1 cellular context compared by ENCODE assay signal in the genomic region with DNA sequence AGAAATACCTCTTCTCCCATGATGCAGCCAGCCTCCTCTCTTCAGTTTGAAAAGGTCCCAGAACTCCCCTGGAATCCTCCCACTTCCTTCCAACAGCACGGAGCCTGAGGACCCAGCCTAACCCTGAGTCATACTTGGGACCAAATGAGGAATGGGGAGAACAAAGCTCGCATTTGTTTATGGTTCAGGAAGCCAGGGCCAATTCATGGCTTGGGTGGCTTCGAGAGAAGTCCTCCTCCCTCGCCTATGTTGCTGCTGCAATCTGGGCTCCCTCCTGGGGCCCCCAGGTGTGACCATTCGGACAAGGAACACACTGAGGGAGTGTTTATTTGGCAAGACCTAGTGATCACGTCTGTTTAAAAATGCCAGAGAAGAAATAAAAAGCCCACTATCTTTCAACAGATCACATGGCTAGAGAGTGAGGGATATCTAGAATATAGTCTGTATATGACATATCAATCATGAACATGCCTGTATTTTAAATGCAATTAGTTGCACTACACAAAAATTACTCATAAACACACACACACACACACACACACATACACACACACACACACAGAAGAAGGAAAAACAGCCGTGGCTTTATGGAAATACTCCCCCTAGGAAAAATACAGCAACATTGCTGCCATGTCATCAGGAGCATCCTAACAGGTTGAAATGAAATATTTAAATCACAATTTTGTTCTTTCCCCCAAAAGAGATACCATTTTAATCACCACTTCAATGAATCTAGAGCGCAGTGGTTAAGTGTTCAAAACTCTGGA.
TF ChIP-seq lines count a peak whose summit lies in the region.

No MANE protein-coding gene starts in this region.

TF ChIP-seq in HepG2, 621 proteins besides CTCF, POLR2A, EP300 and RAD21 (continued from another document):
- TF ChIP-seq, protein P1, sequence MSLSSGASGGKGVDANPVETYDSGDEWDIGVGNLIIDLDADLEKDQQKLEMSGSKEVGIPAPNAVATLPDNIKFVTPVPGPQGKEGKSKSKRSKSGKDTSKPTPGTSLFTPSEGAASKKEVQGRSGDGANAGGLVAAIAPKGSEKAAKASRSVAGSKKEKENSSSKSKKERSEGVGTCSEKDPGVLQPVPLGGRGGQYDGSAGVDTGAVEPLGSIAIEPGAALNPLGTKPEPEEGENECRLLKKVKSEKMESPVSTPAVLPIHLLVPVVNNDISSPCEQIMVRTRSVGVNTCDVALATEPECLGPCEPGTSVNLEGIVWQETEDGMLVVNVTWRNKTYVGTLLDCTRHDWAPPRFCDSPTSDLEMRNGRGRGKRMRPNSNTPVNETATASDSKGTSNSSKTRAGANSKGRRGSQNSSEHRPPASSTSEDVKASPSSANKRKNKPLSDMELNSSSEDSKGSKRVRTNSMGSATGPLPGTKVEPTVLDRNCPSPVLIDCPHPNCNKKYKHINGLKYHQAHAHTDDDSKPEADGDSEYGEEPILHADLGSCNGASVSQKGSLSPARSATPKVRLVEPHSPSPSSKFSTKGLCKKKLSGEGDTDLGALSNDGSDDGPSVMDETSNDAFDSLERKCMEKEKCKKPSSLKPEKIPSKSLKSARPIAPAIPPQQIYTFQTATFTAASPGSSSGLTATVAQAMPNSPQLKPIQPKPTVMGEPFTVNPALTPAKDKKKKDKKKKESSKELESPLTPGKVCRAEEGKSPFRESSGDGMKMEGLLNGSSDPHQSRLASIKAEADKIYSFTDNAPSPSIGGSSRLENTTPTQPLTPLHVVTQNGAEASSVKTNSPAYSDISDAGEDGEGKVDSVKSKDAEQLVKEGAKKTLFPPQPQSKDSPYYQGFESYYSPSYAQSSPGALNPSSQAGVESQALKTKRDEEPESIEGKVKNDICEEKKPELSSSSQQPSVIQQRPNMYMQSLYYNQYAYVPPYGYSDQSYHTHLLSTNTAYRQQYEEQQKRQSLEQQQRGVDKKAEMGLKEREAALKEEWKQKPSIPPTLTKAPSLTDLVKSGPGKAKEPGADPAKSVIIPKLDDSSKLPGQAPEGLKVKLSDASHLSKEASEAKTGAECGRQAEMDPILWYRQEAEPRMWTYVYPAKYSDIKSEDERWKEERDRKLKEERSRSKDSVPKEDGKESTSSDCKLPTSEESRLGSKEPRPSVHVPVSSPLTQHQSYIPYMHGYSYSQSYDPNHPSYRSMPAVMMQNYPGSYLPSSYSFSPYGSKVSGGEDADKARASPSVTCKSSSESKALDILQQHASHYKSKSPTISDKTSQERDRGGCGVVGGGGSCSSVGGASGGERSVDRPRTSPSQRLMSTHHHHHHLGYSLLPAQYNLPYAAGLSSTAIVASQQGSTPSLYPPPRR (CRISPR knock-in tag; IDR thresholded peaks at IDR 0.05; ENCODE audit: borderline replicate concordance) = no peak
- TF ChIP-seq CHCHD3 (CRISPR knock-in tag; IDR thresholded peaks at IDR 0.05) (no peak), MLLT10 (CRISPR knock-in tag; IDR thresholded peaks at IDR 0.05) (no peak), TMF1 (CRISPR knock-in tag; IDR thresholded peaks at IDR 0.05; ENCODE audit: low read depth) (no peak), ELF1 (CRISPR knock-in tag; IDR thresholded peaks at IDR 0.05) (0 out of 2 replicates have a peak, but pooled peaks have one; percentile 22), SNAI1 (CRISPR knock-in tag; IDR thresholded peaks at IDR 0.05; ENCODE audit: borderline replicate concordance) (no peak), HNRNPK (IDR thresholded peaks at IDR 0.05; ENCODE audit: low read depth, low read length, poor library complexity, severe bottlenecking) (no peak), ZNF331 (CRISPR knock-in tag; IDR thresholded peaks at IDR 0.05) (no peak), FOSL2 (CRISPR knock-in tag; IDR thresholded peaks at IDR 0.05) (peak; percentile 71), ZBTB7B (CRISPR knock-in tag; IDR thresholded peaks at IDR 0.05) (no peak), ZNF24 (IDR thresholded peaks at IDR 0.05) (no peak), GATAD2A (CRISPR knock-in tag; IDR thresholded peaks at IDR 0.05) (peak; percentile 53; the same call in 1 of the 2 replicates), CENPT (CRISPR knock-in tag; IDR thresholded peaks at IDR 0.05; ENCODE audit: low read depth) (no peak), SIX4 (CRISPR knock-in tag; IDR thresholded peaks at IDR 0.05) (no peak), TEAD2 (CRISPR knock-in tag; IDR thresholded peaks at IDR 0.05) (no peak), GATA4 (IDR thresholded peaks at IDR 0.05; ENCODE audit: borderline replicate concordance, low read depth) (no peak), ZNF253 (CRISPR knock-in tag; IDR thresholded peaks at IDR 0.05; ENCODE audit: borderline replicate concordance) (no peak), ETV5 (CRISPR knock-in tag; IDR thresholded peaks at IDR 0.05; ENCODE audit: borderline replicate concordance) (peak; percentile 25; the same call in 1 of the 2 replicates), SOX13 (IDR thresholded peaks at IDR 0.05) (no peak), SOX13 (CRISPR knock-in tag; conservative IDR thresholded peaks at IDR 0.05 in 1 of 2, IDR thresholded peaks at IDR 0.05 in 1 of 2) (peak in 1 of 2 experiments; percentile 19; a peak in 1 of 4 replicates), MTF2 (CRISPR knock-in tag; IDR thresholded peaks at IDR 0.05; ENCODE audit: borderline replicate concordance) (no peak), ZNF557 (CRISPR knock-in tag; IDR thresholded peaks at IDR 0.05) (no peak), ZNF607 (CRISPR knock-in tag; IDR thresholded peaks at IDR 0.05; ENCODE audit: borderline replicate concordance) (no peak), ZFP36L1 (CRISPR knock-in tag; IDR thresholded peaks at IDR 0.05) (no peak)
- TF ChIP-seq, protein P2, sequence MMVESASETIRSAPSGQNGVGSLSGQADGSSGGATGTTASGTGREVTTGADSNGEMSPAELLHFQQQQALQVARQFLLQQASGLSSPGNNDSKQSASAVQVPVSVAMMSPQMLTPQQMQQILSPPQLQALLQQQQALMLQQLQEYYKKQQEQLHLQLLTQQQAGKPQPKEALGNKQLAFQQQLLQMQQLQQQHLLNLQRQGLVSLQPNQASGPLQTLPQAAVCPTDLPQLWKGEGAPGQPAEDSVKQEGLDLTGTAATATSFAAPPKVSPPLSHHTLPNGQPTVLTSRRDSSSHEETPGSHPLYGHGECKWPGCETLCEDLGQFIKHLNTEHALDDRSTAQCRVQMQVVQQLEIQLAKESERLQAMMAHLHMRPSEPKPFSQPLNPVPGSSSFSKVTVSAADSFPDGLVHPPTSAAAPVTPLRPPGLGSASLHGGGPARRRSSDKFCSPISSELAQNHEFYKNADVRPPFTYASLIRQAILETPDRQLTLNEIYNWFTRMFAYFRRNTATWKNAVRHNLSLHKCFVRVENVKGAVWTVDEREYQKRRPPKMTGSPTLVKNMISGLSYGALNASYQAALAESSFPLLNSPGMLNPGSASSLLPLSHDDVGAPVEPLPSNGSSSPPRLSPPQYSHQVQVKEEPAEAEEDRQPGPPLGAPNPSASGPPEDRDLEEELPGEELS (CRISPR knock-in tag; IDR thresholded peaks at IDR 0.05) = 0 out of 2 replicates have a peak, but pooled peaks have one; percentile 28
- TF ChIP-seq, protein P3, sequence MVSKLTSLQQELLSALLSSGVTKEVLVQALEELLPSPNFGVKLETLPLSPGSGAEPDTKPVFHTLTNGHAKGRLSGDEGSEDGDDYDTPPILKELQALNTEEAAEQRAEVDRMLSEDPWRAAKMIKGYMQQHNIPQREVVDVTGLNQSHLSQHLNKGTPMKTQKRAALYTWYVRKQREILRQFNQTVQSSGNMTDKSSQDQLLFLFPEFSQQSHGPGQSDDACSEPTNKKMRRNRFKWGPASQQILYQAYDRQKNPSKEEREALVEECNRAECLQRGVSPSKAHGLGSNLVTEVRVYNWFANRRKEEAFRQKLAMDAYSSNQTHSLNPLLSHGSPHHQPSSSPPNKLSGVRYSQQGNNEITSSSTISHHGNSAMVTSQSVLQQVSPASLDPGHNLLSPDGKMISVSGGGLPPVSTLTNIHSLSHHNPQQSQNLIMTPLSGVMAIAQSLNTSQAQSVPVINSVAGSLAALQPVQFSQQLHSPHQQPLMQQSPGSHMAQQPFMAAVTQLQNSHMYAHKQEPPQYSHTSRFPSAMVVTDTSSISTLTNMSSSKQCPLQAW (CRISPR knock-in tag; IDR thresholded peaks at IDR 0.05) = no peak
- TF ChIP-seq, protein P4, sequence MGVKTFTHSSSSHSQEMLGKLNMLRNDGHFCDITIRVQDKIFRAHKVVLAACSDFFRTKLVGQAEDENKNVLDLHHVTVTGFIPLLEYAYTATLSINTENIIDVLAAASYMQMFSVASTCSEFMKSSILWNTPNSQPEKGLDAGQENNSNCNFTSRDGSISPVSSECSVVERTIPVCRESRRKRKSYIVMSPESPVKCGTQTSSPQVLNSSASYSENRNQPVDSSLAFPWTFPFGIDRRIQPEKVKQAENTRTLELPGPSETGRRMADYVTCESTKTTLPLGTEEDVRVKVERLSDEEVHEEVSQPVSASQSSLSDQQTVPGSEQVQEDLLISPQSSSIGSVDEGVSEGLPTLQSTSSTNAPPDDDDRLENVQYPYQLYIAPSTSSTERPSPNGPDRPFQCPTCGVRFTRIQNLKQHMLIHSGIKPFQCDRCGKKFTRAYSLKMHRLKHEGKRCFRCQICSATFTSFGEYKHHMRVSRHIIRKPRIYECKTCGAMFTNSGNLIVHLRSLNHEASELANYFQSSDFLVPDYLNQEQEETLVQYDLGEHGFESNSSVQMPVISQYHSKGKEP (CRISPR knock-in tag; IDR thresholded peaks at IDR 0.05) = no peak
- TF ChIP-seq, protein P5, sequence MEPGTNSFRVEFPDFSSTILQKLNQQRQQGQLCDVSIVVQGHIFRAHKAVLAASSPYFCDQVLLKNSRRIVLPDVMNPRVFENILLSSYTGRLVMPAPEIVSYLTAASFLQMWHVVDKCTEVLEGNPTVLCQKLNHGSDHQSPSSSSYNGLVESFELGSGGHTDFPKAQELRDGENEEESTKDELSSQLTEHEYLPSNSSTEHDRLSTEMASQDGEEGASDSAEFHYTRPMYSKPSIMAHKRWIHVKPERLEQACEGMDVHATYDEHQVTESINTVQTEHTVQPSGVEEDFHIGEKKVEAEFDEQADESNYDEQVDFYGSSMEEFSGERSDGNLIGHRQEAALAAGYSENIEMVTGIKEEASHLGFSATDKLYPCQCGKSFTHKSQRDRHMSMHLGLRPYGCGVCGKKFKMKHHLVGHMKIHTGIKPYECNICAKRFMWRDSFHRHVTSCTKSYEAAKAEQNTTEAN (CRISPR knock-in tag; conservative IDR thresholded peaks at IDR 0.05) = 0 out of 2 replicates have a peak, but pooled peaks have one; percentile 28
- TF ChIP-seq, protein P6, sequence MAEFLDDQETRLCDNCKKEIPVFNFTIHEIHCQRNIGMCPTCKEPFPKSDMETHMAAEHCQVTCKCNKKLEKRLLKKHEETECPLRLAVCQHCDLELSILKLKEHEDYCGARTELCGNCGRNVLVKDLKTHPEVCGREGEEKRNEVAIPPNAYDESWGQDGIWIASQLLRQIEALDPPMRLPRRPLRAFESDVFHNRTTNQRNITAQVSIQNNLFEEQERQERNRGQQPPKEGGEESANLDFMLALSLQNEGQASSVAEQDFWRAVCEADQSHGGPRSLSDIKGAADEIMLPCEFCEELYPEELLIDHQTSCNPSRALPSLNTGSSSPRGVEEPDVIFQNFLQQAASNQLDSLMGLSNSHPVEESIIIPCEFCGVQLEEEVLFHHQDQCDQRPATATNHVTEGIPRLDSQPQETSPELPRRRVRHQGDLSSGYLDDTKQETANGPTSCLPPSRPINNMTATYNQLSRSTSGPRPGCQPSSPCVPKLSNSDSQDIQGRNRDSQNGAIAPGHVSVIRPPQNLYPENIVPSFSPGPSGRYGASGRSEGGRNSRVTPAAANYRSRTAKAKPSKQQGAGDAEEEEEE (CRISPR knock-in tag; IDR thresholded peaks at IDR 0.05; ENCODE audit: borderline replicate concordance) = no peak
- TF ChIP-seq, protein P7, sequence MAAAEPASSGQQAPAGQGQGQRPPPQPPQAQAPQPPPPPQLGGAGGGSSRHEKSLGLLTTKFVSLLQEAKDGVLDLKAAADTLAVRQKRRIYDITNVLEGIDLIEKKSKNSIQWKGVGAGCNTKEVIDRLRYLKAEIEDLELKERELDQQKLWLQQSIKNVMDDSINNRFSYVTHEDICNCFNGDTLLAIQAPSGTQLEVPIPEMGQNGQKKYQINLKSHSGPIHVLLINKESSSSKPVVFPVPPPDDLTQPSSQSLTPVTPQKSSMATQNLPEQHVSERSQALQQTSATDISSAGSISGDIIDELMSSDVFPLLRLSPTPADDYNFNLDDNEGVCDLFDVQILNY (CRISPR knock-in tag; conservative IDR thresholded peaks at IDR 0.05) = no peak
- TF ChIP-seq, protein P8, sequence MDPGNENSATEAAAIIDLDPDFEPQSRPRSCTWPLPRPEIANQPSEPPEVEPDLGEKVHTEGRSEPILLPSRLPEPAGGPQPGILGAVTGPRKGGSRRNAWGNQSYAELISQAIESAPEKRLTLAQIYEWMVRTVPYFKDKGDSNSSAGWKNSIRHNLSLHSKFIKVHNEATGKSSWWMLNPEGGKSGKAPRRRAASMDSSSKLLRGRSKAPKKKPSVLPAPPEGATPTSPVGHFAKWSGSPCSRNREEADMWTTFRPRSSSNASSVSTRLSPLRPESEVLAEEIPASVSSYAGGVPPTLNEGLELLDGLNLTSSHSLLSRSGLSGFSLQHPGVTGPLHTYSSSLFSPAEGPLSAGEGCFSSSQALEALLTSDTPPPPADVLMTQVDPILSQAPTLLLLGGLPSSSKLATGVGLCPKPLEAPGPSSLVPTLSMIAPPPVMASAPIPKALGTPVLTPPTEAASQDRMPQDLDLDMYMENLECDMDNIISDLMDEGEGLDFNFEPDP (CRISPR knock-in tag; conservative IDR thresholded peaks at IDR 0.05) = no peak
